In genomic region chrX:65273152-65273551, GRCh38 we compare ENCODE assay signal across 32 cellular contexts.
"Had no signal": no experiment of that assay in that cellular context is flagged by ENCODE, and none has a peak within 500 bp of the region (broad histone marks: within the 10 kb centered on the region; RNA-seq: fewer than 3 reads in every experiment).

No MANE protein-coding gene starts in this region.

- H3K4me1 ChIP-seq: adrenal gland, ascending aorta, body of pancreas, breast epithelium had no signal

- H3K27ac ChIP-seq: adrenal gland, ascending aorta, body of pancreas, brain microvascular endothelial cell, breast epithelium, cardiac muscle cell had no signal

- FAIRE-seq: bronchial epithelial cell, colon had no signal

- DNase-seq: activated effector memory CD4-positive, alpha-beta T cell treated with anti-CD3 and anti-CD28 coated beads, Interleukin-2, amount 50 U/mL, for 16 hours; activated effector memory CD4-positive, alpha-beta T cell treated with Interleukin-2 at 50 U/mL for 16 hours; activated gamma-delta T cell; activated gamma-delta T cell treated with Interleukin-2 at 50 U/mL for 16 hours; activated naive CD4-positive, alpha-beta T cell; activated naive CD4-positive, alpha-beta T cell treated with anti-CD3 and anti-CD28 coated beads for 36 hours; activated naive CD4-positive, alpha-beta T cell treated with anti-CD3 and anti-CD28 coated beads, Interleukin-2, amount 10 ng/mL, durations not matched to agents 7 days and 5 days; activated naive CD4-positive, alpha-beta T cell treated with anti-CD3 and anti-CD28 coated beads, Interleukin-2, amount 50 U/mL, for 16 hours; activated naive CD4-positive, alpha-beta T cell treated with Interleukin-2 at 50 U/mL for 16 hours; activated naive CD8-positive, alpha-beta T cell treated with anti-CD3 and anti-CD28 coated beads for 36 hours; activated naive CD8-positive, alpha-beta T cell treated with anti-CD3 and anti-CD28 coated beads, Interleukin-2, amount 10 ng/mL, durations not matched to agents 7 days and 5 days; activated naive CD8-positive, alpha-beta T cell treated with anti-CD3 and anti-CD28 coated beads, Interleukin-2, amount 50 U/mL, for 24 hours; activated T-cell treated with anti-CD3 and anti-CD28 coated beads, Interleukin-2, amount 50 U/mL, for 4 hours; activated T-cell treated with anti-CD3 and anti-CD28 coated beads, Interleukin-2, amount 50 U/mL, for 48 hours; activated T-cell treated with anti-CD3 and anti-CD28 coated beads, Interleukin-2, amount 50 U/mL, for 72 hours; adrenal gland; amniotic stem cell; amygdala; anterior cingulate cortex; aorta; body of pancreas; brain microvascular endothelial cell; caudate nucleus; central memory CD4-positive, alpha-beta T cell; cerebellar nuclear complex had no signal

- H3K9me3 ChIP-seq: adrenal gland, body of pancreas had no signal

- H3K27me3 ChIP-seq: adrenal gland, ascending aorta, body of pancreas, brain microvascular endothelial cell, breast epithelium, cardiac muscle cell had no signal

- H3K36me3 ChIP-seq: adrenal gland, ascending aorta, brain microvascular endothelial cell, breast epithelium, cardiac muscle cell had no signal

- H3K4me3 ChIP-seq: adrenal gland, ascending aorta, body of pancreas, breast epithelium, cardiac muscle cell had no signal

- ATAC-seq: activated naive CD4-positive, alpha-beta T cell treated with anti-CD3 and anti-CD28 coated beads, Interleukin-2, amount 50 U/mL, for 72 hours; activated naive CD8-positive, alpha-beta T cell treated with anti-CD3 and anti-CD28 coated beads, Interleukin-2, amount 50 U/mL, for 24 hours; activated T-cell treated with anti-CD3 and anti-CD28 coated beads, Interleukin-2, amount 50 U/mL, for 4 hours; activated T-cell treated with anti-CD3 and anti-CD28 coated beads, Interleukin-2, amount 50 U/mL, for 72 hours; activated T-helper 17 cell treated with anti-CD3 and anti-CD28 coated beads, Interleukin-2, amount 50 U/mL, for 72 hours; body of pancreas had no signal
